ENCODE assay signal across 12 cellular contexts in the genomic region with DNA sequence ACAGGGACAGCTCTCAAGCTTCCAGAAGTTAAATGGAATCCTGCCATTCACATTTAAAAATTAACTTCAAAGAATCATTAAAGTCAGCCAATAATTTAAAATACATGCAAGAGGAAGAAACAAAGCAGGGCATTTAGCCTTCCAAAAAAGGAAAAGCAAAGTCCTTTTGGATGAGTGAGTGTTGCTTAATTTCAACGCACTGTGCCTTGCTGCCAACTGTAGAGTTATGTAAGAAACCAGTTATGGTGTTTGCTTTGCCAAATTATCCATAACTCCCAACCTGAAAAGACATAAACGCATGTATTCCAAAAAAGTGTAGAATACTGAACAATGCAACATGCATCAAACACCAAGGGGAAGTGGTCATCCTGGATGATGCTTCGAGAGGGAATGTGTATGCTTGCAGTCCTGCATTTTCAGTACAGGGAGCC. TPM values are rescaled to one million over a fixed set of nuclear protein-coding genes. Genes with fewer than 3 reads are reported as not detected.
DNase-seq lines count a peak whose midpoint lies in the region; TF ChIP-seq lines count a peak whose summit lies in the region.
"Had no signal": no experiment of that assay in that cellular context is flagged by ENCODE, and none has a peak within 500 bp of the region (broad histone marks: within the 10 kb centered on the region; RNA-seq: fewer than 3 reads in every experiment).

No MANE protein-coding gene starts in this region.

- H3K27ac Mint-ChIP-seq in activated CD4-positive, alpha-beta T cell treated with anti-CD3 and anti-CD28 coated beads, Interleukin-2, amount 10 ng/mL, durations not matched to agents 7 days and 5 days: no peak overlapping the region

- no peak for TF ChIP-seq CTCF in AG10803 (conservative IDR thresholded peaks at IDR 0.05; ENCODE audit: low read length)
- TF ChIP-seq CTCF in parathyroid adenoma (IDR thresholded peaks at IDR 0.05): no peak

- DNase-seq in AG10803 (ENCODE audit: low read depth) (peak; percentile 76), NCI-H226 (peak; percentile 5), fibroblast of peridontal ligament (ENCODE audit: extremely low read depth) (peak; percentile 85), SW480 (ENCODE audit: low spot score) (no peak), COLO668 (lab: John Stamatoyannopoulos, UW; ENCODE audit: unreplicated experiment) (no peak), amniotic stem cell (lab: John Stamatoyannopoulos, UW) (no peak)
- DNase-seq in activated CD4-positive, alpha-beta T cell treated with anti-CD3 and anti-CD28 coated beads, Interleukin-2, amount 10 ng/mL, durations not matched to agents 7 days and 5 days: no peak
- DNase-seq: activated naive CD4-positive, alpha-beta T cell treated with anti-CD3 and anti-CD28 coated beads, Interleukin-2, amount 50 U/mL, for 16 hours; EL; NCI-H510A; PC-3 had no signal

- peaks cover 9% of the 10 kb centered on the region for H3K4me1 Mint-ChIP-seq in activated CD4-positive, alpha-beta T cell treated with anti-CD3 and anti-CD28 coated beads, Interleukin-2, amount 10 ng/mL, durations not matched to agents 7 days and 5 days

- no peaks in the 10 kb centered on the region for H3K9me3 ChIP-seq in parathyroid adenoma (ENCODE audit: control insufficient read depth, low read length)

- no peaks in the 10 kb centered on the region for H3K27me3 Mint-ChIP-seq in activated CD4-positive, alpha-beta T cell treated with anti-CD3 and anti-CD28 coated beads, Interleukin-2, amount 10 ng/mL, durations not matched to agents 7 days and 5 days

- H3K4me2 ChIP-seq in parathyroid adenoma (ENCODE audit: low read length): no peak overlapping the region

- POLR2A ChIA-PET in activated CD4-positive, alpha-beta T cell treated with anti-CD3 and anti-CD28 coated beads, Interleukin-2, amount 10 ng/mL, durations not matched to agents 7 days and 5 days (lab: Charles Lee): no interaction called here

- H3K4me1 ChIP-seq in parathyroid adenoma: peaks cover 23% of the 10 kb centered on the region

- peak overlapping the region; percentile 100 for H3K27ac ChIP-seq in parathyroid adenoma

- no peaks in the 10 kb centered on the region for H3K27me3 ChIP-seq in parathyroid adenoma (ENCODE audit: control insufficient read depth, insufficient read depth, low read length)

- H3K36me3 Mint-ChIP-seq in activated CD4-positive, alpha-beta T cell treated with anti-CD3 and anti-CD28 coated beads, Interleukin-2, amount 10 ng/mL, durations not matched to agents 7 days and 5 days (ENCODE audit: low read depth): no peaks in the 10 kb centered on the region

- H3K4me3 ChIP-seq in AG10803 (ENCODE audit: low read length) (no peak overlapping the region), parathyroid adenoma (ENCODE audit: low read depth, low read length) (no peak overlapping the region)

- H3K36me3 ChIP-seq in parathyroid adenoma (ENCODE audit: control insufficient read depth, insufficient read depth, low read length): peaks cover 2% of the 10 kb centered on the region

- H3K4me3 Mint-ChIP-seq in activated CD4-positive, alpha-beta T cell treated with anti-CD3 and anti-CD28 coated beads, Interleukin-2, amount 10 ng/mL, durations not matched to agents 7 days and 5 days: no peak overlapping the region

- H3K9ac ChIP-seq in parathyroid adenoma: no peak overlapping the region

- H3K9me3 Mint-ChIP-seq in activated CD4-positive, alpha-beta T cell treated with anti-CD3 and anti-CD28 coated beads, Interleukin-2, amount 10 ng/mL, durations not matched to agents 7 days and 5 days: no peaks in the 10 kb centered on the region

- H2AFZ ChIP-seq in parathyroid adenoma: no peak overlapping the region

- CTCF ChIA-PET in activated CD4-positive, alpha-beta T cell treated with anti-CD3 and anti-CD28 coated beads, Interleukin-2, amount 10 ng/mL, durations not matched to agents 7 days and 5 days (lab: Charles Lee): no interaction called here

- H3K79me2 ChIP-seq in parathyroid adenoma: peaks cover 19% of the 10 kb centered on the region

RNA-seq across cellular contexts. Expression of a gene that starts 16.1 kb away (rescaled TPM):
- total RNA-seq in activated CD4-positive, alpha-beta T cell treated with anti-CD3 and anti-CD28 coated beads, Interleukin-2, amount 10 ng/mL, durations not matched to agents 7 days and 5 days: under 1 TPM; 0.19 to 0.27 TPM

Comparison
In these comparisons a context has a peak if more than half of its experiments do, and no peak if none do; other contexts are left out.
1. DNase-seq: peak in AG10803 (single experiment), NCI-H226 (single experiment) and fibroblast of peridontal ligament (single experiment); none in SW480 (single experiment), activated CD4-positive, alpha-beta T cell treated with anti-CD3 and anti-CD28 coated beads, Interleukin-2, amount 10 ng/mL, durations not matched to agents 7 days and 5 days (single experiment), COLO668 (single experiment) and amniotic stem cell (single experiment).